Comparison of ENCODE assay signal across 1 cellular context in genomic region chr1:171254859-171255258, GRCh38.
TF ChIP-seq lines count a peak whose summit lies in the region.

No MANE protein-coding gene starts in this region.

TF ChIP-seq in A549, 52 proteins besides CTCF, POLR2A, EP300 and RAD21 (continued from another document):
- TF ChIP-seq REST (IDR thresholded peaks at IDR 0.05): no peak
- no peak for TF ChIP-seq RARB (CRISPR knock-in tag; IDR thresholded peaks at IDR 0.05)
TF ChIP-seq in A549: peak in this region for 0.
